24 cellular contexts compared by ENCODE assay signal in the genomic region with DNA sequence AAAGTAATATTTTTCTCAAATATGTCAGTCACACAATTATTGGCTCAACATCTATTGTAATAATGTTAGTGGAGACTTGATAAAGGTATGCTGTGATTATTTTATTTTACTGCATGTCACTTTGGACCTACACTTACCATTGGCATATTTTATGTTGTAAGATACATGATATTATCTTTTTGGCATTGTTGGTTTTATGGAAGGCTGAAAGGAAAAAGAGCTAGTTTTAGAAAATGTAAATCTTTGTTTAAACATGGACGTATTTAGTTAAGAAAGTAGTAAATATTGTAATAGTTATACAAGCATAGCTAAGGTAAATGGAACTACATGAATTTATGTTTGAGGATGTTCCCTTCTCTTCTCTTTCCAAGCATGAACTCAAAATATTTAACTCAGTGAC.
"Had no signal": no experiment of that assay in that cellular context is flagged by ENCODE, and none has a peak within 500 bp of the region (broad histone marks: within the 10 kb centered on the region; RNA-seq: fewer than 3 reads in every experiment).

No MANE protein-coding gene starts in this region.

- ATAC-seq: psoas muscle; right cardiac atrium; right lobe of liver; stimulated activated effector memory CD8-positive, alpha-beta T cell treated with anti-CD3 and anti-CD28 coated beads, Interleukin-12 subunit alpha, Interleukin-12 subunit beta, amount 100 ng/mL, for 72 hours; stimulated activated naive B cell treated with anti-CD40 and anti-IgM and Interleukin-4, amounts not matched to agents 10 μg/mL and 1 μg/mL and 100 μg/mL, for 72 hours had no signal

- H3K36me3 ChIP-seq: neural progenitor cell, ovary, right lobe of liver, sigmoid colon, stomach, thoracic aorta, thyroid gland, tibial nerve, upper lobe of left lung, vagina had no signal

- H3K9me3 ChIP-seq: ovary, psoas muscle, right lobe of liver, sigmoid colon, thoracic aorta, thyroid gland, tibial nerve, upper lobe of left lung, vagina had no signal

- H3K79me2 ChIP-seq: parathyroid adenoma had no signal

- H2AFZ ChIP-seq: neural progenitor cell, parathyroid adenoma had no signal

- H3K27ac ChIP-seq: neural progenitor cell, ovary, parathyroid adenoma, psoas muscle, right lobe of liver, sigmoid colon, stomach, thoracic aorta, thyroid gland, tibial nerve, upper lobe of left lung, vagina had no signal

- H3K4me3 ChIP-seq: neural progenitor cell, ovary, psoas muscle, right lobe of liver, sigmoid colon, stomach, thoracic aorta, thyroid gland, tibial nerve, upper lobe of left lung, vagina had no signal

- H3K4me2 ChIP-seq: neural progenitor cell had no signal

- DNase-seq: occipital lobe; ovary; posterior cingulate gyrus; psoas muscle; right cardiac atrium; right lobe of liver; sigmoid colon; small intestine; stimulated activated CD4-positive, alpha-beta T cell treated with anti-CD3 and anti-CD28 coated beads, Interleukin-15, amount 100 ng/mL, for 24 hours; stimulated activated CD4-positive, alpha-beta T cell treated with anti-CD3 and anti-CD28 coated beads, Interleukin-2, amount 100 ng/mL, for 24 hours; stimulated activated CD4-positive, alpha-beta T cell treated with anti-CD3 and anti-CD28 coated beads, Interleukin-2, amount 100 ng/mL, for 48 hours; stimulated activated CD4-positive, alpha-beta T cell treated with anti-CD3 and anti-CD28 coated beads, Interleukin-4, amount 100 ng/mL, for 24 hours; stimulated activated naive B cell treated with anti-CD40 and anti-IgM and Interleukin-4, amounts not matched to agents 10 μg/mL and 1 μg/mL and 100 μg/mL, for 72 hours; stimulated activated naive CD4-positive, alpha-beta T cell treated with Interleukin-2 at 50 U/mL for 16 hours; stomach; thyroid gland; trophoblast cell; upper lobe of left lung had no signal

- H3K27me3 ChIP-seq: neural progenitor cell, ovary, right lobe of liver, sigmoid colon, stomach, thyroid gland, tibial nerve, upper lobe of left lung, vagina had no signal

- H3K4me1 ChIP-seq: neural progenitor cell, parathyroid adenoma, psoas muscle, right lobe of liver, sigmoid colon, stomach, thyroid gland, tibial nerve, upper lobe of left lung, vagina had no signal

- H3K9ac ChIP-seq: neural progenitor cell, parathyroid adenoma had no signal
